1 cellular context compared by ENCODE assay signal in the genomic region with DNA sequence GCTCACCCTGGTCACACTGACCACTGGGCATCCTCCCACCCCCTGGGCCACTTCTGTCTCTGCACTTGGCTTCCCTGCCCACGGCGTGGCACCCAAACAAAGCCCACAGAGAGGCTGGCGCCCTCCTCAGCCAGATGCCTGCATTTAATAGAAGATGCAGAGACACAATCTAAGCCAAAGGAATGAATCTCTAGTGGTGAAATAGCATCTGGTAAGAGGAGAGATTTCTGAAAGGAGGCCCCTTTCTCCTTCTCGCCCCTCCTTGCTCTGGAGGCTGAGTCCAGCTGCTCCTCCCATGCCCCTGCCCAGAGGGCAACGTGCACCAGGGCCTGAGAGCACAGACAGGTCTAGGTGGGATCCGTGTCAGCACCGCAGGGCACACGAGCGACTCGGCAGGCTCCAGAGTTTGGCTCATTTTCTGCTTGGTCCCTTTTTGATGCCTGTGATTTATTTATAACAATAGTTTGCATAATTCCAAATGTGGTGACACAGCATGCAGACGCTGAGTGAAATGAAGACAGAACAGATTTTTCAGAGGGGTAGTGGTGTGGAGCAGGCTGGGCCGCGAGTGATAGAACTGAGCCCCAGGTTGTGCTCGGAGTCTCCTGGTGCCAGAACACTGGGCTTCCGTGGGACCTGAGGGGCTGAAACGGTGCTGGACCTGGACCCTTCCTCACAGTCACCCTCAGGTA.
TF ChIP-seq lines count a peak whose summit lies in the region.

No MANE protein-coding gene starts in this region.

TF ChIP-seq in IMR-90, 13 proteins besides CTCF, POLR2A, EP300 and RAD21 (continued from another document):
- TF ChIP-seq CEBPB (IDR thresholded peaks at IDR 0.05; ENCODE audit: low read depth, low read length) (no peak), MAZ (IDR thresholded peaks at IDR 0.05; ENCODE audit: borderline replicate concordance, low read depth, low read length) (no peak), MXI1 (IDR thresholded peaks at IDR 0.05; ENCODE audit: borderline replicate concordance, low read depth, low read length) (no peak), RCOR1 (IDR thresholded peaks at IDR 0.05; ENCODE audit: insufficient replicate concordance, low read length) (no peak)
